ENCODE assay signal across 22 cellular contexts in the genomic region with DNA sequence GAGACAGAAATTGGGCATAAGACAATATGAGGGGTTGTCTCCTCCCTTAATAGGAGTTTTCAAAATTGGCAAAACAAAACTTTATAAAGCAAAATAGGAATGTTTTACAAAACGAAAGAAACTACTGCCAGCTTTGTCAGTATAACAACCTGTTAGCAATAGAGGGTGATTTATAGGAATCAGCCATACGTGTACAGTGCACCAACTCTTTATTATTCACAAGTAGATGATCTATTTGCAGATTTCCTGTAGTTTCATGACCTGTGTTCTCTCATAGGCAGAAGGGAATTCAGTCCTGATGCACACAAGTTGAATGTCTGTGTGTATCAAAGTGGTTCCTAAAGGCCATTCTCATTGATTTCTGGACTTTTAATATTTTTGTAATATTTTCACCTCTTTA.
DNase-seq lines count a peak whose midpoint lies in the region; ATAC-seq and TF ChIP-seq lines count a peak whose summit lies in the region.
"Had no signal": no experiment of that assay in that cellular context is flagged by ENCODE, and none has a peak within 500 bp of the region (broad histone marks: within the 10 kb centered on the region; RNA-seq: fewer than 3 reads in every experiment).

No MANE protein-coding gene starts in this region.

- H3K36me3 ChIP-seq in A673 (ENCODE audit: insufficient read depth, low read length, poor library complexity, severe bottlenecking): no peaks in the 10 kb centered on the region
- H3K36me3 ChIP-seq: BE2C; BLaER1 treated with 17β-estradiol and CSF1 and Interleukin-3, amounts not matched to agents 10 nM and 100 nM had no signal

- peak; percentile 55 for ATAC-seq in left lobe of liver
- ATAC-seq: GM12878 had no signal

- H3K36me3 Mint-ChIP-seq in HFFc6 (ENCODE audit: low read depth) (no peaks in the 10 kb centered on the region), nephron (ENCODE audit: low read depth) (no peaks in the 10 kb centered on the region)
- H3K36me3 Mint-ChIP-seq: CD14-positive monocyte; CD8-positive, alpha-beta memory T cell had no signal

- H3K9me3 ChIP-seq in A673 (ENCODE audit: low read depth, low read length, poor library complexity, severe bottlenecking): no peaks in the 10 kb centered on the region
- H3K9me3 ChIP-seq: BE2C had no signal

- H3K4me1 ChIP-seq in A673 (ENCODE audit: insufficient read depth, low read length, poor library complexity, severe bottlenecking): no peaks in the 10 kb centered on the region
- H3K4me1 ChIP-seq: BE2C; BLaER1 treated with 17β-estradiol and CSF1 and Interleukin-3, amounts not matched to agents 10 nM and 100 nM had no signal

- no TSS peak for BruUV-seq in A673 (replicated peaks; lab: Mats Ljungman, UMichigan)

- no peak overlapping the region for H3K4me3 ChIP-seq in A673 (ENCODE audit: low read depth, low read length, poor library complexity, severe bottlenecking)
- H3K4me3 ChIP-seq: BLaER1 treated with 17β-estradiol and CSF1 and Interleukin-3, amounts not matched to agents 10 nM and 100 nM; GM12878; GM23248 had no signal

- DNase-seq in HFFc6: no peak
- DNase-seq in left lobe of liver (ENCODE audit: low spot score): no peak
- DNase-seq in SIG-M5 (lab: John Stamatoyannopoulos, UW): no peak
- no peak for DNase-seq in NCI-H748 treated with DMSO at 0.1 percent for 48 hours (lab: John Stamatoyannopoulos, UW)
- no peak for DNase-seq in stimulated activated CD4-positive, alpha-beta T cell treated with anti-CD3 and anti-CD28 coated beads, Interleukin-12 subunit alpha, Interleukin-12 subunit beta, amount 100 ng/mL, for 4 hours
- no peak for DNase-seq in A673 (ENCODE audit: low spot score)
- DNase-seq: ACHN; AML-193; BE2C; CD4-positive, alpha-beta T cell; CD8-positive, alpha-beta memory T cell; DMS 273 treated with DMSO at 0.1 percent for 48 hours; DMS79; EL; GDM1; GM23248; H7; HCEC 1CT had no signal

- H3K27me3 Mint-ChIP-seq in HFFc6 (ENCODE audit: insufficient read depth): no peaks in the 10 kb centered on the region
- no peaks in the 10 kb centered on the region for H3K27me3 Mint-ChIP-seq in nephron (ENCODE audit: low read depth)
- H3K27me3 Mint-ChIP-seq: CD4-positive, alpha-beta T cell had no signal

- POLR2A ChIA-PET in A673 (lab: Charles Lee; ENCODE audit: low non-redundant PET): no interaction called here

- intact Hi-C loops in A673 (cut with micrococcal nuclease; ENCODE audit: unreplicated experiment): no loop called here

- TF ChIP-seq CTCF in HFFc6 (IDR thresholded peaks at IDR 0.05): no peak
- no peak for TF ChIP-seq CTCF in nephron (IDR thresholded peaks at IDR 0.05; ENCODE audit: unreplicated experiment in 3 of 3)
- TF ChIP-seq CTCF in A673 (conservative IDR thresholded peaks at IDR 0.05; ENCODE audit: low read depth, low read length): no peak

- no peak overlapping the region for H3K27ac Mint-ChIP-seq in HFFc6
- H3K27ac Mint-ChIP-seq in nephron: peak overlapping the region; percentile 9 to 80 (median 35)
- H3K27ac Mint-ChIP-seq: CD4-positive, alpha-beta T cell; CD8-positive, alpha-beta memory T cell had no signal

- H3K4me1 Mint-ChIP-seq in HFFc6 (ENCODE audit: low read depth) (no peaks in the 10 kb centered on the region; the same call in 1 of the 2 replicates), nephron (peaks cover 9% of the 10 kb centered on the region)
- H3K4me1 Mint-ChIP-seq: CD14-positive monocyte; CD8-positive, alpha-beta memory T cell had no signal

- no peaks in the 10 kb centered on the region for H3K9me3 Mint-ChIP-seq in HFFc6
- H3K9me3 Mint-ChIP-seq in nephron: peaks cover 1% of the 10 kb centered on the region
- H3K9me3 Mint-ChIP-seq: CD4-positive, alpha-beta T cell had no signal

- CTCF ChIA-PET in A673 (lab: Charles Lee): no interaction called here

- H3K27ac ChIP-seq in A673 (ENCODE audit: low read depth, low read length, poor library complexity, severe bottlenecking): no peak overlapping the region
- H3K27ac ChIP-seq: BLaER1 treated with 17β-estradiol and CSF1 and Interleukin-3, amounts not matched to agents 10 nM and 100 nM; GM23248 had no signal

- H3K27me3 ChIP-seq in A673 (replicated peaks; ENCODE audit: insufficient read depth, low read depth, low read length, poor library complexity): no peaks in the 10 kb centered on the region
- H3K27me3 ChIP-seq: BE2C; BLaER1 treated with 17β-estradiol and CSF1 and Interleukin-3, amounts not matched to agents 10 nM and 100 nM had no signal

- peak overlapping the region; percentile 21; the same call in 1 of the 2 replicates for H3K4me3 Mint-ChIP-seq in HFFc6
- H3K4me3 Mint-ChIP-seq in nephron: no peak overlapping the region
- H3K4me3 Mint-ChIP-seq: CD14-positive monocyte; CD4-positive, alpha-beta T cell; CD8-positive, alpha-beta memory T cell had no signal
